ENCODE assay signal across 25 cellular contexts in genomic region chr2:71687412-71687811, GRCh38.
DNase-seq lines count a peak whose midpoint lies in the region; ATAC-seq, FAIRE-seq and TF ChIP-seq lines count a peak whose summit lies in the region.
"Had no signal": no experiment of that assay in that cellular context is flagged by ENCODE, and none has a peak within 500 bp of the region (broad histone marks: within the 10 kb centered on the region; RNA-seq: fewer than 3 reads in every experiment).

No MANE protein-coding gene starts in this region.

- peak; percentile 28 for DNase-seq in natural killer cell treated with Interleukin-12 subunit alpha and Interleukin-12 subunit beta and Interleukin-15 and Interleukin-18, amount 100 ng/mL, for 72 hours (ENCODE audit: low spot score)
- DNase-seq in natural killer cell = no peak
- peak; percentile 63 for DNase-seq in kidney
- DNase-seq in sciatic nerve (ENCODE audit: low spot score) = peak; percentile 47
- no peak for DNase-seq in DMS 273 treated with DMSO at 0.1 percent for 48 hours (lab: John Stamatoyannopoulos, UW)
- no peak for DNase-seq in erythroblast (lab: John Stamatoyannopoulos, UW)
- no peak for DNase-seq in DMS53 treated with DMSO at 0.1 percent for 48 hours (lab: John Stamatoyannopoulos, UW; ENCODE audit: unreplicated experiment)
- DNase-seq: CD4-positive, CD25-positive, alpha-beta regulatory T cell; GOT3; HCEC 1CT; MG63; NCI-H1417 treated with DMSO at 0.1 percent for 48 hours; NCI-H187; NCI-H510A; NCI-H748 treated with DMSO at 0.1 percent for 48 hours; PC-9; RPMI8226; SIG-M5 had no signal

- no peaks in the 10 kb centered on the region for H3K9me3 Mint-ChIP-seq in natural killer cell treated with Interleukin-12 subunit alpha and Interleukin-12 subunit beta and Interleukin-15 and Interleukin-18, amount 100 ng/mL, for 72 hours
- no peaks in the 10 kb centered on the region for H3K9me3 Mint-ChIP-seq in natural killer cell

- FAIRE-seq in kidney (lab: Jason Lieb, UNC) = no peak
- FAIRE-seq: A549, G401.6, GM12892, HepG2, K562 had no signal

- peaks cover 0 to 4% of the 10 kb centered on the region in 2 donors for H3K4me1 Mint-ChIP-seq in natural killer cell treated with Interleukin-12 subunit alpha and Interleukin-12 subunit beta and Interleukin-15 and Interleukin-18, amount 100 ng/mL, for 72 hours (ENCODE audit: low read depth in 2 of 2)
- H3K4me1 Mint-ChIP-seq in natural killer cell = no peaks in the 10 kb centered on the region
- H3K4me1 Mint-ChIP-seq: B cell; CD4-positive, CD25-positive, alpha-beta regulatory T cell had no signal

- no peak overlapping the region for H3K4me3 ChIP-seq in kidney (ENCODE audit: low read length in 2 of 2)
- H3K4me3 ChIP-seq: A549, K562, MG63, PC-9 had no signal

- no peaks in the 10 kb centered on the region for H3K9me3 ChIP-seq in kidney (ENCODE audit: control insufficient read depth in 1 of 2, low read length in 2 of 2)
- H3K9me3 ChIP-seq: A549, MG63 had no signal

- no peak for TF ChIP-seq CTCF in natural killer cell (IDR thresholded peaks at IDR 0.05)
- TF ChIP-seq CTCF in kidney (IDR thresholded peaks at IDR 0.05; ENCODE audit: borderline replicate concordance, extremely low read depth, insufficient read depth) = no peak

- no peaks in the 10 kb centered on the region for H3K36me3 ChIP-seq in kidney (ENCODE audit: control insufficient read depth in 1 of 2, insufficient read depth in 2 of 2, low read length in 2 of 2)
- H3K36me3 ChIP-seq: MG63 had no signal

- H3K27ac Mint-ChIP-seq in natural killer cell treated with Interleukin-12 subunit alpha and Interleukin-12 subunit beta and Interleukin-15 and Interleukin-18, amount 100 ng/mL, for 72 hours = no peak overlapping the region
- no peak overlapping the region for H3K27ac Mint-ChIP-seq in natural killer cell
- H3K27ac Mint-ChIP-seq: B cell; CD4-positive, CD25-positive, alpha-beta regulatory T cell had no signal

- TF ChIP-seq POLR2A in erythroblast (IDR thresholded peaks at IDR 0.05; ENCODE audit: low read length) = no peak

- H3K9ac ChIP-seq in kidney (ENCODE audit: low read length in 2 of 2) = no peak overlapping the region

- no peaks in the 10 kb centered on the region for H3K4me1 ChIP-seq in kidney (ENCODE audit: control insufficient read depth in 1 of 2, insufficient read depth in 1 of 2, low read depth in 1 of 2, low read length in 2 of 2)
- H3K4me1 ChIP-seq: A549 had no signal

- intact Hi-C loops in natural killer cell (cut with micrococcal nuclease) = no loop called here
- intact Hi-C loops in kidney (cut with DNase I) = no loop called here
- intact Hi-C loops in sciatic nerve (cut with DNase I) = no loop called here

- H3K27ac ChIP-seq in kidney (ENCODE audit: low read depth in 2 of 2, low read length in 2 of 2) = no peak overlapping the region
- H3K27ac ChIP-seq: A549, HL-60, PC-9 had no signal

- H3K36me3 Mint-ChIP-seq in natural killer cell treated with Interleukin-12 subunit alpha and Interleukin-12 subunit beta and Interleukin-15 and Interleukin-18, amount 100 ng/mL, for 72 hours = no peaks in the 10 kb centered on the region
- no peaks in the 10 kb centered on the region for H3K36me3 Mint-ChIP-seq in natural killer cell
- H3K36me3 Mint-ChIP-seq: CD4-positive, CD25-positive, alpha-beta regulatory T cell had no signal

- no peaks in the 10 kb centered on the region for H3K27me3 Mint-ChIP-seq in natural killer cell treated with Interleukin-12 subunit alpha and Interleukin-12 subunit beta and Interleukin-15 and Interleukin-18, amount 100 ng/mL, for 72 hours
- peaks cover 0 to 4% of the 10 kb centered on the region in 2 donors for H3K27me3 Mint-ChIP-seq in natural killer cell (ENCODE audit: low read depth in 2 of 2)
- H3K27me3 Mint-ChIP-seq: B cell; CD4-positive, CD25-positive, alpha-beta regulatory T cell had no signal

- no peak for ATAC-seq in natural killer cell treated with Interleukin-12 subunit alpha and Interleukin-12 subunit beta and Interleukin-15 and Interleukin-18, amount 100 ng/mL, for 72 hours
- no peak for ATAC-seq in natural killer cell
- ATAC-seq in sciatic nerve = no peak
- ATAC-seq: A549, HepG2, K562 had no signal

- no peak overlapping the region for H3K4me3 Mint-ChIP-seq in natural killer cell treated with Interleukin-12 subunit alpha and Interleukin-12 subunit beta and Interleukin-15 and Interleukin-18, amount 100 ng/mL, for 72 hours
- H3K4me3 Mint-ChIP-seq in natural killer cell = no peak overlapping the region
- H3K4me3 Mint-ChIP-seq: B cell; CD4-positive, CD25-positive, alpha-beta regulatory T cell had no signal

Comparison
In these comparisons a context has a peak if more than half of its experiments do, and no peak if none do; other contexts are left out.
1. DNase-seq: peak in natural killer cell treated with Interleukin-12 subunit alpha and Interleukin-12 subunit beta and Interleukin-15 and Interleukin-18, amount 100 ng/mL, for 72 hours (single experiment), kidney (single experiment) and sciatic nerve (single experiment); none in natural killer cell (single experiment), DMS 273 treated with DMSO at 0.1 percent for 48 hours (single experiment), erythroblast (0 of 2) and DMS53 treated with DMSO at 0.1 percent for 48 hours (single experiment).